Comparison of ENCODE assay signal across 1 cellular context in the genomic region with DNA sequence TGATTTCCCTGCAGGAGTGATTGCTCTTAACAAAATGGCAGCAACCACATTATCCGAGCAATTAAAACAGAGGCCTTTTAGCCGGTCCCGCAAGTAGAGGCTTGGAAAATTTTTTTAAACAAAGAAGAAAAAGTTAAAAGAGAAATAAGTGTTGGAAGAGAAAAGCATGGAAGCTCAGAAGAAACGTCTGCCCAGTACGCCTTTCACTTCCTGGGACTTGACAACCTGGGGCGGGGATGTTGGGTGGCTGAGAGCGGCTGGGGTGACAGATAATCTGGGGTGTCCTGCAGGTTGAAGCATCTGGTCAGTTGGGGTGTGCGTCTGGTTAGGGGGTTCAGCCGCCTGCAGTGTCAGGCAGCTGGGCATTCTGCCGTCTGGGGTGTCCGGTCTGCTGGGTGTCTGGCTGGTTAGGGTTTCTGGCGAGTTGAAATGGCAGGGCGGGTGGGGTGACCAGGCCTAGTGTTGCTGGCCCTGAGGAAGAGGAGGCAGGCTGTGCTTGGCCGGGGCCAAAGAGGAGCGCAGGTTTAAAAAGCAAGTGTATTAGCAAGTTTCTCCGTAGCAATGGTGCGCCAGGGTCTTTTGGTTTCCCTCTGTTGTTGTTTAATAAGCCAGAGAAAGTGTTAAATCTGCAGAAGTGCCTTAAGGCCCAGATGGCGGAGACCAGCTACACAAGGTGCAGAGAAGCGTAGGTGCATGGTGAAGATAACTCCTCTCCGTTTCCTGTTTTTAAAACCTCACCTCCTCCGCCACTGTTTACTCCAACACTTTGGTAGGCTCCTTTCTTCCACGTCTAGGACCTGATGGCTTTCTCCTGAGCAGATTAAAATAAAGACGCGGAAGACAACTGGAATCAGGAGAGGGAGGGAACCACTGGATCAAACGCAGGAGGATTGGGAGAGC.
TF ChIP-seq lines count a peak whose summit lies in the region.

No MANE protein-coding gene starts in this region.

TF ChIP-seq in HepG2, 621 proteins besides CTCF, POLR2A, EP300 and RAD21:
- no peak for TF ChIP-seq ZNF18 (CRISPR knock-in tag; IDR thresholded peaks at IDR 0.05; ENCODE audit: insufficient replicate concordance)
- TF ChIP-seq ZNF430 (CRISPR knock-in tag; IDR thresholded peaks at IDR 0.05) = no peak
- TF ChIP-seq CSRNP1 (CRISPR knock-in tag; IDR thresholded peaks at IDR 0.05) = no peak
- no peak for TF ChIP-seq CHD2 (IDR thresholded peaks at IDR 0.05; ENCODE audit: low read depth, low read length)
- TF ChIP-seq FOXK1 (CRISPR knock-in tag; IDR thresholded peaks at IDR 0.05; ENCODE audit: borderline replicate concordance, low read depth) = no peak
- TF ChIP-seq SOX6 (IDR thresholded peaks at IDR 0.05) = no peak
- TF ChIP-seq SOX6 (CRISPR knock-in tag; IDR thresholded peaks at IDR 0.05) = no peak
- TF ChIP-seq, protein P1, sequence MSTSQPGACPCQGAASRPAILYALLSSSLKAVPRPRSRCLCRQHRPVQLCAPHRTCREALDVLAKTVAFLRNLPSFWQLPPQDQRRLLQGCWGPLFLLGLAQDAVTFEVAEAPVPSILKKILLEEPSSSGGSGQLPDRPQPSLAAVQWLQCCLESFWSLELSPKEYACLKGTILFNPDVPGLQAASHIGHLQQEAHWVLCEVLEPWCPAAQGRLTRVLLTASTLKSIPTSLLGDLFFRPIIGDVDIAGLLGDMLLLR (CRISPR knock-in tag; IDR thresholded peaks at IDR 0.05) = no peak
- no peak for TF ChIP-seq ZNF510 (CRISPR knock-in tag; IDR thresholded peaks at IDR 0.05; ENCODE audit: low read depth)
- no peak for TF ChIP-seq FOXK2 (IDR thresholded peaks at IDR 0.05)
- no peak for TF ChIP-seq TFDP1 (CRISPR knock-in tag; IDR thresholded peaks at IDR 0.05; ENCODE audit: borderline replicate concordance)
- no peak for TF ChIP-seq SYNCRIP (IDR thresholded peaks at IDR 0.05; ENCODE audit: insufficient read depth, low read depth, low read length)
- TF ChIP-seq RCOR2 (CRISPR knock-in tag; IDR thresholded peaks at IDR 0.05) = no peak
- no peak for TF ChIP-seq MTA3 (CRISPR knock-in tag; IDR thresholded peaks at IDR 0.05)
- no peak for TF ChIP-seq ZBTB26 (CRISPR knock-in tag; IDR thresholded peaks at IDR 0.05; ENCODE audit: borderline replicate concordance)
- TF ChIP-seq ZNF569 (CRISPR knock-in tag; IDR thresholded peaks at IDR 0.05; ENCODE audit: borderline replicate concordance) = no peak
- no peak for TF ChIP-seq RARG (CRISPR knock-in tag; IDR thresholded peaks at IDR 0.05; ENCODE audit: low read depth)
